10 cellular contexts compared by ENCODE assay signal in genomic region chr7:44767134-44767911, GRCh38. TPM values are rescaled to one million over a fixed set of nuclear protein-coding genes. Genes with fewer than 3 reads are reported as not detected.
DNase-seq lines count a peak whose midpoint lies in the region; ATAC-seq and TF ChIP-seq lines count a peak whose summit lies in the region.
"Had no signal": no experiment of that assay in that cellular context is flagged by ENCODE, and none has a peak within 500 bp of the region (broad histone marks: within the 10 kb centered on the region; RNA-seq: fewer than 3 reads in every experiment).

No MANE protein-coding gene starts in this region.

- H3K9me3 ChIP-seq in SK-N-SH, result no peaks in the 10 kb centered on the region
- H3K9me3 ChIP-seq in body of pancreas, result no peaks in the 10 kb centered on the region

- no peaks in the 10 kb centered on the region for H4K20me1 ChIP-seq in SK-N-SH (ENCODE audit: insufficient read depth)

- H3K27me3 Mint-ChIP-seq in mesothelial cell of epicardium (ENCODE audit: low read depth), result no peaks in the 10 kb centered on the region

- WGBS in SK-N-SH (ENCODE audit: low lambda C conversion rate), result 93% methylated on average over 15 of the region's 19 CpGs
- WGBS in body of pancreas, 2 donors, result 37 to 57% methylated on average over 7 to 19 of the region's 19 CpGs

- H3K27ac Mint-ChIP-seq in mesothelial cell of epicardium, result peak overlapping the region; percentile 94

- H3K27ac ChIP-seq in SK-N-SH (ENCODE audit: low read depth in 2 of 2, low read length in 1 of 2) (no peak overlapping the region; a peak in 1 of 4 replicates), body of pancreas (peak overlapping the region; percentile 73 to 87 (median 84)), temporal lobe (ENCODE audit: low read depth, low read length) (peak overlapping the region; percentile 97)

- no peak for TF ChIP-seq EP300 in SK-N-SH (IDR thresholded peaks at IDR 0.05; ENCODE audit: borderline replicate concordance in 1 of 2, low read depth in 1 of 2, low read length in 1 of 2)

- no peak for TF ChIP-seq POLR2A in body of pancreas (IDR thresholded peaks at IDR 0.05)

- no peak overlapping the region for H3K4me3 Mint-ChIP-seq in mesothelial cell of epicardium

- H3K4me3 ChIP-seq in SK-N-SH (ENCODE audit: low read depth in 2 of 2, low read length in 1 of 2) (no peak overlapping the region), body of pancreas (no peak overlapping the region)
- H3K4me3 ChIP-seq: coronary artery had no signal

- POLR2A ChIA-PET in SK-N-SH (lab: Yijun Ruan, JAX), result interaction anchor here (1.4 to 1.6 kb wide), 2 partner anchors 161 to 185 kb away, joined by 3 to 5 read pairs; partner anchors contain the start of genes OGDH and TMED4

- H3K9ac ChIP-seq in SK-N-SH, result no peak overlapping the region

- DNase-seq in SK-N-SH (peak; percentile 32), body of pancreas (peak in 2 of 4 donors; percentile 37 to 59), mesothelial cell of epicardium (ENCODE audit: low spot score in 2 of 2, unreplicated experiment in 2 of 2) (no peak)
- DNase-seq: NCI-H1092 treated with DMSO at 0.1 percent for 48 hours had no signal

- H3K79me2 ChIP-seq in SK-N-SH (ENCODE audit: insufficient read depth), result no peaks in the 10 kb centered on the region

- H3K27me3 ChIP-seq in SK-N-SH (ENCODE audit: insufficient read depth) (no peaks in the 10 kb centered on the region), body of pancreas (no peaks in the 10 kb centered on the region)

- H3K36me3 ChIP-seq in SK-N-SH (replicated peaks in 1 of 2; ENCODE audit: control insufficient read depth in 1 of 2, insufficient read depth in 2 of 2, low read length in 1 of 2) (peaks cover 25 to 55% of the 10 kb centered on the region in 2 experiments), body of pancreas (replicated peaks in 1 of 2; ENCODE audit: insufficient read depth in 1 of 2, low read depth in 2 of 2) (peaks cover 12 to 16% of the 10 kb centered on the region in 2 donors)

- no peak for TF ChIP-seq CTCF in SK-N-SH (IDR thresholded peaks at IDR 0.05)
- no peak for TF ChIP-seq CTCF in body of pancreas (IDR thresholded peaks at IDR 0.05)
- no peak for TF ChIP-seq CTCF in mesothelial cell of epicardium (IDR thresholded peaks at IDR 0.05; ENCODE audit: unreplicated experiment)

- ATAC-seq in SK-N-SH treated with all-trans-retinoic acid at 6 μM for 48 hours (no peak), body of pancreas (peak; percentile 28), HG03565 (IDR thresholded peaks at IDR 0.05; ENCODE audit: unreplicated experiment) (no peak), GM21786 (IDR thresholded peaks at IDR 0.05; ENCODE audit: unreplicated experiment) (no peak), HG03378 (IDR thresholded peaks at IDR 0.05; ENCODE audit: unreplicated experiment) (no peak)

- H3K4me1 Mint-ChIP-seq in mesothelial cell of epicardium, result peaks cover 30% of the 10 kb centered on the region

- no peaks in the 10 kb centered on the region for H3K9me3 Mint-ChIP-seq in mesothelial cell of epicardium

- H3K9me2 ChIP-seq in SK-N-SH, result no peaks in the 10 kb centered on the region

- CTCF ChIA-PET in SK-N-SH (lab: Yijun Ruan, JAX), result interaction anchor here (1.0 to 1.8 kb wide), 6 partner anchors 9 to 81 kb away, joined by 3 to 7 read pairs (median 4); no protein-coding TSS in a partner anchor

- TF ChIP-seq RAD21 in SK-N-SH (IDR thresholded peaks at IDR 0.05; ENCODE audit: low read length), result no peak

- H3K4me1 ChIP-seq in SK-N-SH (ENCODE audit: control insufficient read depth in 1 of 2, insufficient read depth in 2 of 2, low read depth in 1 of 2, low read length in 1 of 2), result peaks cover 7 to 34% of the 10 kb centered on the region in 2 experiments; a peak in 2 of 4 replicates
- H3K4me1 ChIP-seq in body of pancreas, result peaks cover 41% of the 10 kb centered on the region

- no peak overlapping the region for H3K4me2 ChIP-seq in SK-N-SH

- H3F3A ChIP-seq in SK-N-SH (replicated peaks; ENCODE audit: insufficient read depth), result peaks cover 6% of the 10 kb centered on the region

- peaks cover 28% of the 10 kb centered on the region for H3K36me3 Mint-ChIP-seq in mesothelial cell of epicardium

- no peak overlapping the region for H2AFZ ChIP-seq in SK-N-SH (ENCODE audit: low read depth)

- intact Hi-C loops in body of pancreas (cut with DNase I), result no loop called here

TF ChIP-seq in SK-N-SH, 30 proteins besides CTCF, POLR2A, EP300 and RAD21:
- TF ChIP-seq ELF1 (IDR thresholded peaks at IDR 0.05) (no peak), SIN3A (IDR thresholded peaks at IDR 0.05; ENCODE audit: borderline replicate concordance, low read depth, low read length) (no peak), TAF1 (IDR thresholded peaks at IDR 0.05; ENCODE audit: borderline replicate concordance, low read depth, low read length) (no peak), ZBTB33 (IDR thresholded peaks at IDR 0.05; ENCODE audit: borderline replicate concordance, low read depth) (no peak), NRF1 (IDR thresholded peaks at IDR 0.05; ENCODE audit: low read depth, low read length) (no peak), RXRA (IDR thresholded peaks at IDR 0.05; ENCODE audit: borderline replicate concordance, low read depth) (no peak), MEF2A (IDR thresholded peaks at IDR 0.05; ENCODE audit: borderline replicate concordance, low read depth) (no peak), CHD2 (IDR thresholded peaks at IDR 0.05; ENCODE audit: low read length, partially characterized antibody) (no peak)

TF ChIP-seq in SK-N-SH treated with all-trans-retinoic acid at 6 μM for 48 hours, 23 proteins besides CTCF, POLR2A, EP300 and RAD21:
- TF ChIP-seq CSDC2 (CRISPR knock-in tag; IDR thresholded peaks at IDR 0.05), result no peak
- no peak for TF ChIP-seq PATZ1 (CRISPR knock-in tag; IDR thresholded peaks at IDR 0.05; ENCODE audit: borderline replicate concordance)
- no peak for TF ChIP-seq ZNF565 (CRISPR knock-in tag; conservative IDR thresholded peaks at IDR 0.05; ENCODE audit: low read depth)
- no peak for TF ChIP-seq ZNF8 (CRISPR knock-in tag; IDR thresholded peaks at IDR 0.05)
- no peak for TF ChIP-seq TOX (CRISPR knock-in tag; IDR thresholded peaks at IDR 0.05; ENCODE audit: borderline replicate concordance)
- TF ChIP-seq ZC3H10 (CRISPR knock-in tag; IDR thresholded peaks at IDR 0.05), result no peak
- no peak for TF ChIP-seq ZFP30 (CRISPR knock-in tag; IDR thresholded peaks at IDR 0.05)
- no peak for TF ChIP-seq ZNF70 (CRISPR knock-in tag; IDR thresholded peaks at IDR 0.05)
- no peak for TF ChIP-seq ISL1 (CRISPR knock-in tag; IDR thresholded peaks at IDR 0.05)
- no peak for TF ChIP-seq ZFP3 (CRISPR knock-in tag; IDR thresholded peaks at IDR 0.05)

RNA-seq across cellular contexts. Expression of gene ZMIZ2, which starts 18.7 kb away (rescaled TPM):
- polyA plus RNA-seq in SK-N-SH (2012; rRNA removed), result 17.8 and 18.1 TPM in 2 replicates
- polyA plus RNA-seq in SK-N-SH (2012; cell fraction: cytosol; rRNA removed), result 4.0 and 7.0 TPM in 2 replicates
- polyA plus RNA-seq in SK-N-SH (2012; cell fraction: nucleus; rRNA removed), result 116 and 138 TPM in 2 replicates
- total RNA-seq in body of pancreas, result 10 to 100 TPM; 30.9 to 50.4 TPM
- 164 to 169 TPM (median 164 TPM) in 3 replicates for total RNA-seq in mesothelial cell of epicardium
- 13.3 TPM for total RNA-seq in temporal lobe

RNA-seq across cellular contexts. Expression of gene PPIA, which starts 29.2 kb away (rescaled TPM):
- polyA plus RNA-seq in SK-N-SH (2012; rRNA removed), result 6,239 and 6,267 TPM in 2 replicates
- polyA plus RNA-seq in SK-N-SH (2012; cell fraction: cytosol; rRNA removed), result 7,289 and 8,124 TPM in 2 replicates
- polyA plus RNA-seq in SK-N-SH (2012; cell fraction: nucleus; rRNA removed), result 2,405 and 2,816 TPM in 2 replicates
- total RNA-seq in body of pancreas, result 100 to 1,000 TPM; 352 to 366 TPM
- 935 to 982 TPM (median 943 TPM) in 3 replicates for total RNA-seq in mesothelial cell of epicardium
- 612 TPM for total RNA-seq in temporal lobe

Comparison
In these comparisons a context has a peak if more than half of its experiments do, and no peak if none do; other contexts are left out.
1. H3K27ac ChIP-seq: peak in body of pancreas (4 of 4) and temporal lobe (single experiment); none in SK-N-SH (0 of 2).